16 cellular contexts compared by ENCODE assay signal in the genomic region with DNA sequence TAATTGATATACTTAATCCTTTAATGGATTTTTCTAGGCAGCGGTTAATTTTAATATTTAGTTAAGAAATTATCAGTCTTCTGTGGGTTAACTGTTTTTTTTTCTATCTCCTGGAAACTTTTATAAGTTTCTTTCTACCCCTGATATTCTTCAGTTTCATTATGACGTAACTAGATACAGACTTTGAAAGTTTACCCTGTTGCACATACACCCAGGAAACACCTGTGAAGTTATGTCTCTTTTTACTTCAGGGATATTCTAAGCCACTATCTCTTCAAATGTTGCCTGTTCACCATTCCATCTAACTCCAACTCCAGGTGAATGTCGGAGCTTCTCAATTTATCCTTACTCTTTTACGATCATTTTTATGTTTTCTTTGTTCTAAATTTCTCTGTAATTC.
DNase-seq lines count a peak whose midpoint lies in the region; ATAC-seq lines count a peak whose summit lies in the region.
"Had no signal": no experiment of that assay in that cellular context is flagged by ENCODE, and none has a peak within 500 bp of the region (broad histone marks: within the 10 kb centered on the region; RNA-seq: fewer than 3 reads in every experiment).

No MANE protein-coding gene starts in this region.

- no peaks in the 10 kb centered on the region for H3K9me3 Mint-ChIP-seq in T-helper 2 cell treated with Interferon-gamma antibody and Interleukin-4, amounts not matched to agents 5 μg/mL and 100 μg/mL, for 36 hours
- peaks cover 5% of the 10 kb centered on the region for H3K9me3 Mint-ChIP-seq in activated T-helper 17 cell treated with anti-CD3 and anti-CD28 coated beads, Interleukin-2, amount 50 U/mL, for 72 hours
- no peaks in the 10 kb centered on the region for H3K9me3 Mint-ChIP-seq in activated CD8-positive, alpha-beta T cell treated with anti-CD3 and anti-CD28 coated beads, Interleukin-2, amount 10 ng/mL, durations not matched to agents 7 days and 5 days (ENCODE audit: insufficient read depth)

- H3K36me3 ChIP-seq in effector memory CD4-positive, alpha-beta T cell (ENCODE audit: control insufficient read depth, insufficient read depth, low read length) = no peaks in the 10 kb centered on the region

- CTCF ChIA-PET in activated CD8-positive, alpha-beta T cell treated with anti-CD3 and anti-CD28 coated beads, Interleukin-2, amount 10 ng/mL, durations not matched to agents 7 days and 5 days (lab: Charles Lee) = no interaction called here

- POLR2A ChIA-PET in activated CD8-positive, alpha-beta T cell treated with anti-CD3 and anti-CD28 coated beads, Interleukin-2, amount 10 ng/mL, durations not matched to agents 7 days and 5 days (lab: Charles Lee) = no interaction called here

- peaks cover 18% of the 10 kb centered on the region for H3K4me1 Mint-ChIP-seq in T-helper 2 cell treated with Interferon-gamma antibody and Interleukin-4, amounts not matched to agents 5 μg/mL and 100 μg/mL, for 36 hours (ENCODE audit: low read depth)
- H3K4me1 Mint-ChIP-seq in activated T-helper 17 cell treated with anti-CD3 and anti-CD28 coated beads, Interleukin-2, amount 50 U/mL, for 72 hours = no peaks in the 10 kb centered on the region
- H3K4me1 Mint-ChIP-seq in activated CD8-positive, alpha-beta T cell treated with anti-CD3 and anti-CD28 coated beads, Interleukin-2, amount 10 ng/mL, durations not matched to agents 7 days and 5 days (ENCODE audit: low read depth) = no peaks in the 10 kb centered on the region

- H3K27ac Mint-ChIP-seq in T-helper 2 cell treated with Interferon-gamma antibody and Interleukin-4, amounts not matched to agents 5 μg/mL and 100 μg/mL, for 36 hours = no peak overlapping the region
- no peak overlapping the region for H3K27ac Mint-ChIP-seq in activated T-helper 17 cell treated with anti-CD3 and anti-CD28 coated beads, Interleukin-2, amount 50 U/mL, for 72 hours
- no peak overlapping the region for H3K27ac Mint-ChIP-seq in activated CD8-positive, alpha-beta T cell treated with anti-CD3 and anti-CD28 coated beads, Interleukin-2, amount 10 ng/mL, durations not matched to agents 7 days and 5 days
- H3K27ac Mint-ChIP-seq: activated CD4-positive, alpha-beta memory T cell treated with anti-CD3 and anti-CD28 coated beads for 36 hours had no signal

- no peaks in the 10 kb centered on the region for H3K4me1 ChIP-seq in effector memory CD4-positive, alpha-beta T cell (ENCODE audit: control insufficient read depth, insufficient read depth, low read length, poor library complexity, severe bottlenecking)

- no peaks in the 10 kb centered on the region for H3K9me3 ChIP-seq in effector memory CD4-positive, alpha-beta T cell (ENCODE audit: control insufficient read depth, low read length)
- H3K9me3 ChIP-seq: SK-N-SH had no signal

- peaks cover 4% of the 10 kb centered on the region for H3K27me3 Mint-ChIP-seq in T-helper 2 cell treated with Interferon-gamma antibody and Interleukin-4, amounts not matched to agents 5 μg/mL and 100 μg/mL, for 36 hours (ENCODE audit: low read depth)
- peaks cover 11% of the 10 kb centered on the region for H3K27me3 Mint-ChIP-seq in activated T-helper 17 cell treated with anti-CD3 and anti-CD28 coated beads, Interleukin-2, amount 50 U/mL, for 72 hours
- no peaks in the 10 kb centered on the region for H3K27me3 Mint-ChIP-seq in activated CD8-positive, alpha-beta T cell treated with anti-CD3 and anti-CD28 coated beads, Interleukin-2, amount 10 ng/mL, durations not matched to agents 7 days and 5 days (ENCODE audit: low read depth)
- H3K27me3 Mint-ChIP-seq: activated CD4-positive, alpha-beta memory T cell treated with anti-CD3 and anti-CD28 coated beads for 36 hours had no signal

- no peaks in the 10 kb centered on the region for H3K27me3 ChIP-seq in effector memory CD4-positive, alpha-beta T cell (replicated peaks; ENCODE audit: control insufficient read depth, insufficient read depth, low read length, poor library complexity, severe bottlenecking)

- no peak overlapping the region for H3K27ac ChIP-seq in effector memory CD4-positive, alpha-beta T cell (ENCODE audit: insufficient read depth, low read length, poor library complexity, severe bottlenecking)
- H3K27ac ChIP-seq: 22Rv1 had no signal

- no peak for DNase-seq in T-helper 2 cell treated with Interferon-gamma antibody and Interleukin-4, amounts not matched to agents 5 μg/mL and 100 μg/mL, for 36 hours (ENCODE audit: low spot score)
- no peak for DNase-seq in T-helper 2 cell
- DNase-seq in superior temporal gyrus (ENCODE audit: extremely low spot score) = no peak
- no peak for DNase-seq in effector memory CD4-positive, alpha-beta T cell
- DNase-seq in activated CD8-positive, alpha-beta T cell treated with anti-CD3 and anti-CD28 coated beads, Interleukin-2, amount 10 ng/mL, durations not matched to agents 7 days and 5 days = no peak
- DNase-seq: activated CD4-positive, alpha-beta memory T cell treated with anti-CD3 and anti-CD28 coated beads for 36 hours; dermis blood vessel endothelial cell; DMS53; left colon; NCI-H524; SK-N-SH; stimulated activated naive CD4-positive, alpha-beta T cell had no signal

- H3K36me3 Mint-ChIP-seq in T-helper 2 cell treated with Interferon-gamma antibody and Interleukin-4, amounts not matched to agents 5 μg/mL and 100 μg/mL, for 36 hours (ENCODE audit: low read depth) = no peaks in the 10 kb centered on the region
- H3K36me3 Mint-ChIP-seq in activated T-helper 17 cell treated with anti-CD3 and anti-CD28 coated beads, Interleukin-2, amount 50 U/mL, for 72 hours (ENCODE audit: low read depth) = no peaks in the 10 kb centered on the region
- H3K36me3 Mint-ChIP-seq in activated CD8-positive, alpha-beta T cell treated with anti-CD3 and anti-CD28 coated beads, Interleukin-2, amount 10 ng/mL, durations not matched to agents 7 days and 5 days (ENCODE audit: low read depth) = no peaks in the 10 kb centered on the region
- H3K36me3 Mint-ChIP-seq: activated CD4-positive, alpha-beta memory T cell treated with anti-CD3 and anti-CD28 coated beads for 36 hours had no signal

- no peak overlapping the region for H3K4me3 ChIP-seq in effector memory CD4-positive, alpha-beta T cell (ENCODE audit: insufficient read depth, low read depth, low read length, poor library complexity, severe bottlenecking)

- ATAC-seq in HG02588 (IDR thresholded peaks at IDR 0.05; ENCODE audit: unreplicated experiment) (peak; percentile 50), HG03280 (IDR thresholded peaks at IDR 0.05; ENCODE audit: unreplicated experiment) (peak; percentile 51)
- no peak for ATAC-seq in activated T-helper 17 cell treated with anti-CD3 and anti-CD28 coated beads, Interleukin-2, amount 50 U/mL, for 72 hours (replicated peaks)
- no peak for ATAC-seq in activated CD8-positive, alpha-beta T cell treated with anti-CD3 and anti-CD28 coated beads, Interleukin-2, amount 10 ng/mL, durations not matched to agents 7 days and 5 days
- ATAC-seq: left colon had no signal

- H3K4me3 Mint-ChIP-seq in T-helper 2 cell treated with Interferon-gamma antibody and Interleukin-4, amounts not matched to agents 5 μg/mL and 100 μg/mL, for 36 hours = peak overlapping the region; percentile 33
- no peak overlapping the region for H3K4me3 Mint-ChIP-seq in activated T-helper 17 cell treated with anti-CD3 and anti-CD28 coated beads, Interleukin-2, amount 50 U/mL, for 72 hours
- no peak overlapping the region for H3K4me3 Mint-ChIP-seq in activated CD8-positive, alpha-beta T cell treated with anti-CD3 and anti-CD28 coated beads, Interleukin-2, amount 10 ng/mL, durations not matched to agents 7 days and 5 days
- H3K4me3 Mint-ChIP-seq: activated CD4-positive, alpha-beta memory T cell treated with anti-CD3 and anti-CD28 coated beads for 36 hours had no signal

Comparison
In these comparisons a context has a peak if more than half of its experiments do, and no peak if none do; other contexts are left out.
1. ATAC-seq: peak in HG02588 (single experiment) and HG03280 (single experiment); none in activated T-helper 17 cell treated with anti-CD3 and anti-CD28 coated beads, Interleukin-2, amount 50 U/mL, for 72 hours (single experiment) and activated CD8-positive, alpha-beta T cell treated with anti-CD3 and anti-CD28 coated beads, Interleukin-2, amount 10 ng/mL, durations not matched to agents 7 days and 5 days (single experiment).